16 cellular contexts compared by ENCODE assay signal in the genomic region with DNA sequence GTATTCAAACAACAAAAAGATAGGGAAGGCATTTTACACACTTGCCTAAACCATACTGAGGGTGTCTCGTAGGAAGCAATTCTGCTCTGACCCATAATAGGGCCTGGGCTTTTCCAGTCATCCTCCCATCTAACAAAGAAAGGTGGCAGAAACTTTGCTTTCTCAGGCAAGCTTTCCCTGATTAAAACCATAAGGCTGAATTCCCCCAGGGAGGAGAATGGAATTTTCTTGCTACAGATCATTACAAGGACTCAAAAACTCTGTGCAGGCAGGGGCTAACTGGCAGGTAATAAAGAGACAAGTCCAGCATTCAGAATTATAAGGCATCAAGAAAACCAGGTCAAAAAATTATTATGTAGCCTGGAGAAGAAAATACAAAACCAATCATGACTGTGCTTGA.
DNase-seq lines count a peak whose midpoint lies in the region; ATAC-seq and TF ChIP-seq lines count a peak whose summit lies in the region.
"Had no signal": no experiment of that assay in that cellular context is flagged by ENCODE, and none has a peak within 500 bp of the region (broad histone marks: within the 10 kb centered on the region; RNA-seq: fewer than 3 reads in every experiment).

No MANE protein-coding gene starts in this region.

- TF ChIP-seq POLR2A in HCT116 (IDR thresholded peaks at IDR 0.05; ENCODE audit: borderline replicate concordance, extremely low read depth, insufficient read depth, insufficient read length): no peak

- no peak overlapping the region for H2BK12ac ChIP-seq in neuronal stem cell (ENCODE audit: low read length)

- H3K4me2 ChIP-seq in HCT116 (ENCODE audit: low read length) (no peak overlapping the region), neuronal stem cell (ENCODE audit: insufficient read depth, low read length, poor library complexity, severe bottlenecking) (no peak overlapping the region)

- CTCF ChIA-PET in HCT116 (lab: Charles Lee): no interaction called here

- H3K27me3 ChIP-seq in HCT116 (ENCODE audit: insufficient read depth, low read length) (no peaks in the 10 kb centered on the region), neuronal stem cell (ENCODE audit: control insufficient read depth in 3 of 3, insufficient read depth in 3 of 3, low read depth in 1 of 3, low read length in 3 of 3) (no peaks in the 10 kb centered on the region)

- no peak overlapping the region for H3K4me3 Mint-ChIP-seq in stimulated activated naive CD8-positive, alpha-beta T cell treated with anti-CD3 and anti-CD28 coated beads, Interleukin-15, amount 100 ng/mL, for 72 hours
- H3K4me3 Mint-ChIP-seq: IgD-negative memory B cell had no signal

- TF ChIP-seq CTCF in AG09309 (IDR thresholded peaks at IDR 0.05; ENCODE audit: control insufficient read depth, insufficient read depth, low read depth, low read length, missing control alignments) (no peak), HCT116 (IDR thresholded peaks at IDR 0.05 in 2 of 3, conservative IDR thresholded peaks at IDR 0.05 in 1 of 3; ENCODE audit: borderline replicate concordance in 1 of 3, insufficient read depth in 1 of 3, low read depth in 2 of 3, low read length in 2 of 3) (no peak), fibroblast of the aortic adventitia (IDR thresholded peaks at IDR 0.05; ENCODE audit: insufficient read depth, low read length) (no peak)

- no peak overlapping the region for H3K18ac ChIP-seq in neuronal stem cell (ENCODE audit: low read length)

- no peak overlapping the region for H3K14ac ChIP-seq in neuronal stem cell (ENCODE audit: low read length)

- H3K9me3 Mint-ChIP-seq in stimulated activated naive CD8-positive, alpha-beta T cell treated with anti-CD3 and anti-CD28 coated beads, Interleukin-15, amount 100 ng/mL, for 72 hours: no peaks in the 10 kb centered on the region
- H3K9me3 Mint-ChIP-seq: IgD-negative memory B cell had no signal

- TF ChIP-seq RAD21 in HCT116 (IDR thresholded peaks at IDR 0.05; ENCODE audit: low read depth): no peak

- RAD21 ChIA-PET in HCT116 (lab: Charles Lee; ENCODE audit: low non-redundant PET in 1 of 2, low total read pairs in 2 of 2, uncharacterized antibody in 2 of 2, unreplicated experiment in 2 of 2): no interaction called here

- no peaks in the 10 kb centered on the region for H3K9me2 ChIP-seq in HCT116 (ENCODE audit: insufficient read depth)

- DNase-seq in AG09309 (ENCODE audit: low read depth) (peak; percentile 25), HCT116 (ENCODE audit: low read depth, low spot score) (no peak), fibroblast of the aortic adventitia (ENCODE audit: low read depth) (peak; percentile 76), neuronal stem cell (ENCODE audit: low spot score) (no peak)
- no peak for DNase-seq in stimulated activated naive CD8-positive, alpha-beta T cell treated with anti-CD3 and anti-CD28 coated beads, Interleukin-15, amount 100 ng/mL, for 72 hours
- DNase-seq in stimulated activated CD4-positive, alpha-beta T cell treated with anti-CD3 and anti-CD28 coated beads, Interleukin-12 subunit alpha, Interleukin-12 subunit beta, amount 100 ng/mL, for 4 hours: no peak
- DNase-seq in NK-92 treated with Interleukin-12 subunit alpha and Interleukin-12 subunit beta, amount 100 ng/mL, for 24 hours (lab: John Stamatoyannopoulos, UW): no peak
- DNase-seq: DMS 273 treated with DMSO at 0.1 percent for 48 hours, GF-D8, Kasumi-1, MM.1S, NCI-H1092 treated with DMSO at 0.1 percent for 48 hours, NCI-H510A treated with DMSO at 0.1 percent for 48 hours had no signal

- no peak overlapping the region for H4K8ac ChIP-seq in neuronal stem cell (ENCODE audit: low read depth, low read length)

- H2BK120ac ChIP-seq in neuronal stem cell (ENCODE audit: low read depth, low read length): no peak overlapping the region

- H3K23ac ChIP-seq in neuronal stem cell (ENCODE audit: low read depth, low read length, poor library complexity): no peak overlapping the region

- no CpG with 5 or more reads among the region's 1 CpG for WGBS in neuronal stem cell (ENCODE audit: extremely low coverage in 2 of 2, insufficient read length in 2 of 2, insufficient replicate concordance in 1 of 2), 2 donors

- no peaks in the 10 kb centered on the region for H3K27me3 Mint-ChIP-seq in stimulated activated naive CD8-positive, alpha-beta T cell treated with anti-CD3 and anti-CD28 coated beads, Interleukin-15, amount 100 ng/mL, for 72 hours

- H3K4me3 ChIP-seq in AG09309 (ENCODE audit: control insufficient read depth, low read depth, low read length): no peak overlapping the region
- H3K4me3 ChIP-seq in HCT116 (replicated peaks in 1 of 2; ENCODE audit: low read depth in 1 of 2, low read length in 2 of 2): no peak overlapping the region
- H3K4me3 ChIP-seq in fibroblast of the aortic adventitia (ENCODE audit: low read depth, low read length): no peak overlapping the region
- H3K4me3 ChIP-seq in neuronal stem cell (ENCODE audit: low read length in 2 of 2): no peak overlapping the region

- POLR2A ChIA-PET in HCT116 (lab: Charles Lee): no interaction called here

- H3K4me1 ChIP-seq in HCT116 (ENCODE audit: control insufficient read depth in 1 of 2, insufficient read depth in 2 of 2, low read length in 2 of 2) (no peaks in the 10 kb centered on the region), neuronal stem cell (ENCODE audit: control insufficient read depth in 2 of 2, insufficient read depth in 1 of 2, low read depth in 1 of 2, low read length in 2 of 2) (peaks cover 3 to 9% of the 10 kb centered on the region in 2 donors)

- ATAC-seq in HCT116 (no peak), GM18873 (IDR thresholded peaks at IDR 0.05; ENCODE audit: low FRiP score, unreplicated experiment) (no peak)
- no peak for ATAC-seq in stimulated activated naive CD8-positive, alpha-beta T cell treated with anti-CD3 and anti-CD28 coated beads, Interleukin-15, amount 100 ng/mL, for 72 hours

- no peaks in the 10 kb centered on the region for H3K79me1 ChIP-seq in neuronal stem cell (ENCODE audit: low read depth, low read length)

- intact Hi-C loops in HCT116 (cut with micrococcal nuclease): no loop called here

- no peak overlapping the region for H2AK5ac ChIP-seq in neuronal stem cell (ENCODE audit: low read depth, low read length)

- H3K36me3 ChIP-seq in HCT116 (ENCODE audit: control insufficient read depth in 1 of 2, insufficient read depth in 2 of 2, low read length in 2 of 2) (0 out of 4 replicates have a peak, but pooled peaks cover 0 to 4% of the 10 kb centered on the region in 2 experiments), neuronal stem cell (replicated peaks in 1 of 2; ENCODE audit: control insufficient read depth in 2 of 2, insufficient read depth in 2 of 2, low read length in 2 of 2) (peaks cover 0 to 34% of the 10 kb centered on the region in 2 donors)

- H3K27ac ChIP-seq in HCT116 (ENCODE audit: low read depth, low read length) (no peak overlapping the region), neuronal stem cell (replicated peaks; ENCODE audit: low read length) (peak overlapping the region; percentile 26)
- H3K27ac ChIP-seq: C4-2B had no signal

- no peaks in the 10 kb centered on the region for H3K4me1 Mint-ChIP-seq in stimulated activated naive CD8-positive, alpha-beta T cell treated with anti-CD3 and anti-CD28 coated beads, Interleukin-15, amount 100 ng/mL, for 72 hours
- H3K4me1 Mint-ChIP-seq: IgD-negative memory B cell had no signal

- H2BK15ac ChIP-seq in neuronal stem cell (ENCODE audit: low read length): no peak overlapping the region

- H2AFZ ChIP-seq in HCT116 (ENCODE audit: low read depth, low read length, poor library complexity, severe bottlenecking) (no peak overlapping the region), neuronal stem cell (ENCODE audit: low read length) (no peak overlapping the region)

- H3K9me3 ChIP-seq in HCT116 (ENCODE audit: control insufficient read depth in 1 of 2, insufficient read depth in 1 of 2, low read depth in 1 of 2, low read length in 2 of 2): no peaks in the 10 kb centered on the region
- H3K9me3 ChIP-seq in neuronal stem cell (replicated peaks in 1 of 2; ENCODE audit: control insufficient read depth in 2 of 2, insufficient read depth in 1 of 2, low read depth in 1 of 2, low read length in 2 of 2): no peaks in the 10 kb centered on the region

- H2BK5ac ChIP-seq in neuronal stem cell (ENCODE audit: low read length): no peak overlapping the region

- H3K9ac ChIP-seq in HCT116 (ENCODE audit: low read length) (no peak overlapping the region), neuronal stem cell (ENCODE audit: low read depth, low read length, poor library complexity) (no peak overlapping the region)

- H3K79me2 ChIP-seq in HCT116 (ENCODE audit: insufficient read depth, low read length): peaks cover 32% of the 10 kb centered on the region

- no peak overlapping the region for H4K91ac ChIP-seq in neuronal stem cell (ENCODE audit: low read depth, low read length, poor library complexity)

- no peak overlapping the region for H3K4ac ChIP-seq in neuronal stem cell (ENCODE audit: low read length)

- TSS peak; percentile 26 for BruUV-seq in HCT116 (replicated peaks; lab: Mats Ljungman, UMichigan)

- H4K20me1 ChIP-seq in HCT116 (ENCODE audit: insufficient read depth): no peaks in the 10 kb centered on the region

- H3K27ac Mint-ChIP-seq in stimulated activated naive CD8-positive, alpha-beta T cell treated with anti-CD3 and anti-CD28 coated beads, Interleukin-15, amount 100 ng/mL, for 72 hours: no peak overlapping the region

TF ChIP-seq in HCT116, 20 proteins besides CTCF, POLR2A, EP300 and RAD21 (continues in another document):
- TF ChIP-seq EGR1 (IDR thresholded peaks at IDR 0.05; ENCODE audit: low read depth) (no peak), ELF1 (IDR thresholded peaks at IDR 0.05; ENCODE audit: borderline replicate concordance, low read depth) (no peak), SP1 (IDR thresholded peaks at IDR 0.05; ENCODE audit: low read depth) (no peak), ZNF274 (IDR thresholded peaks at IDR 0.05; ENCODE audit: low read depth, low read length) (no peak)
- TF ChIP-seq, protein P1, sequence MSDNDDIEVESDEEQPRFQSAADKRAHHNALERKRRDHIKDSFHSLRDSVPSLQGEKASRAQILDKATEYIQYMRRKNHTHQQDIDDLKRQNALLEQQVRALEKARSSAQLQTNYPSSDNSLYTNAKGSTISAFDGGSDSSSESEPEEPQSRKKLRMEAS (IDR thresholded peaks at IDR 0.05): no peak

Comparison
In these comparisons a context has a peak if more than half of its experiments do, and no peak if none do; other contexts are left out.
1. DNase-seq: peak in AG09309 (single experiment) and fibroblast of the aortic adventitia (single experiment); none in HCT116 (single experiment), neuronal stem cell (single experiment), stimulated activated naive CD8-positive, alpha-beta T cell treated with anti-CD3 and anti-CD28 coated beads, Interleukin-15, amount 100 ng/mL, for 72 hours (0 of 2), stimulated activated CD4-positive, alpha-beta T cell treated with anti-CD3 and anti-CD28 coated beads, Interleukin-12 subunit alpha, Interleukin-12 subunit beta, amount 100 ng/mL, for 4 hours (single experiment) and NK-92 treated with Interleukin-12 subunit alpha and Interleukin-12 subunit beta, amount 100 ng/mL, for 24 hours (single experiment).